16 cellular contexts compared by ENCODE assay signal in the genomic region with DNA sequence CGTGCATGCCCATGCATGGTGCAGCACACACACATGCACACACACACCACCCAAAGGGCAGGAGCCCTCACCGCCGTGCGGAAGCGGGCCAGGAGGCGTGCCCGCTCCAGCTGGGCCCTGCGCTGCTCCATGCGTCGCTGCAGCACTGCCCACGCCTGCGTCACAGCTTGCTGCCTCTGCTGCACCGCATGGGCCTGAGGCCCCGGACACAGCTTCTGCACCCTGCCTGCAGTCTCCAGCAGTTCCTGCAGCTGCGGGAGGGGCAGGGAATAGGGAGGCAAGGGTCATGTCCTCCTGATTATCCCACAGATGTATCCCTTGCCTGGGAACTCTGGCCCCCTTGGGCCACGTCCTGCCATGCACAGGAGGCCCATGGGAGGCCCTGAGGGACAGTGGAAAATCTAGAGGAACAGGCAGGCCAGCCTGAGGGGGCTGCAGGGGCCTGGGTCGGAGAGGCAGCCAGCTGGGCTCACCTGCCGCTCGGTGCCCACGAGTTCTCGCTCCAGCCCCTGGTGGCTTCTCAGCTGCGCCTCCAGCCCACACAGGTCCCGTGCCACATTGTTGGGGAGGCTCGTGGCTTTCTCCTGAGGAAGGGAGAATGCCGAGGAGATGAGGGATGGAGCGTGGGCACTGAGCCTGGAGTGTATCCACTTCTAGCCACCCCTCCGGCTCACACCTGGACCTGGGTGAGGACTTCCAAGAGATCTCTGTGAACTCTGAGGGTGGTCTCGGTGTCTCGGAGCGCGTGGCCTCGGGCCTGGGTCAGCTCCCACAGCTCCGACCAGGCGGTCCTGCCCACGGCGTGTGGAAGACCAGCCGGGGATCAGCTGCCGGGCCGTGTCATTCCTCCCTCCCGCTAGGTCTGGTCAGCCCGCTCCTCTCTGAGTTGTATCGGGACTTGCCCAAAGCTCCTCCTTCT. TPM values are rescaled to one million over a fixed set of nuclear protein-coding genes. Genes with fewer than 3 reads are reported as not detected.
A peak's percentile ranks its signal among the peaks of the same experiment; 100 is the strongest.
DNase-seq lines count a peak whose midpoint lies in the region; ATAC-seq and TF ChIP-seq lines count a peak whose summit lies in the region.
"Had no signal": no experiment of that assay in that cellular context is flagged by ENCODE, and none has a peak within 500 bp of the region (broad histone marks: within the 10 kb centered on the region; RNA-seq: fewer than 3 reads in every experiment).

No MANE protein-coding gene starts in this region.

- no peak overlapping the region for H3K4me3 ChIP-seq in skeletal muscle satellite cell (ENCODE audit: low read length)
- no peak overlapping the region for H3K4me3 ChIP-seq in vagina
- H3K4me3 ChIP-seq: HAP-1, spleen had no signal

- DNase-seq in activated naive CD4-positive, alpha-beta T cell treated with Interleukin-2 at 50 U/mL for 16 hours, result no peak
- DNase-seq in WTC11 (ENCODE audit: low spot score) (no peak), NCI-H510A treated with DMSO at 0.1 percent for 48 hours (lab: John Stamatoyannopoulos, UW) (no peak), GM20000 (ENCODE audit: low spot score) (no peak), vagina (ENCODE audit: extremely low spot score in 2 of 2) (no peak)
- DNase-seq in central memory CD8-positive, alpha-beta T cell (ENCODE audit: low spot score in 2 of 2), result no peak
- DNase-seq: aorta, Karpas-422, naive B cell, NCI-H1105 treated with DMSO at 0.1 percent for 48 hours, NCI-H524, spleen had no signal

- no peak overlapping the region for H3K9ac ChIP-seq in skeletal muscle satellite cell (ENCODE audit: low read depth, low read length)

- H3K4me3 Mint-ChIP-seq in activated naive CD4-positive, alpha-beta T cell treated with anti-CD3 and anti-CD28 coated beads, Interleukin-2, amount 50 U/mL, for 24 hours, result peak overlapping the region; percentile 38
- H3K4me3 Mint-ChIP-seq in WTC11, result no peak overlapping the region
- H3K4me3 Mint-ChIP-seq in central memory CD8-positive, alpha-beta T cell, result no peak overlapping the region
- H3K4me3 Mint-ChIP-seq: activated T-cell treated with anti-CD3 and anti-CD28 coated beads, Interleukin-2, amount 50 U/mL, for 4 hours had no signal

- TF ChIP-seq CTCF in WTC11 (IDR thresholded peaks at IDR 0.05), result no peak
- TF ChIP-seq CTCF in GM20000 (IDR thresholded peaks at IDR 0.05; ENCODE audit: extremely low read depth, missing control alignments), result no peak
- no peak for TF ChIP-seq CTCF in vagina (IDR thresholded peaks at IDR 0.05)

- peak overlapping the region; percentile 16 for H3K4me2 ChIP-seq in skeletal muscle satellite cell (ENCODE audit: low read length)

- POLR2A ChIA-PET in WTC11 (lab: Charles Lee), result no interaction called here

- no peaks in the 10 kb centered on the region for H3K9me3 Mint-ChIP-seq in activated naive CD4-positive, alpha-beta T cell treated with anti-CD3 and anti-CD28 coated beads, Interleukin-2, amount 50 U/mL, for 24 hours
- no peaks in the 10 kb centered on the region for H3K9me3 Mint-ChIP-seq in WTC11
- no peaks in the 10 kb centered on the region for H3K9me3 Mint-ChIP-seq in central memory CD8-positive, alpha-beta T cell
- H3K9me3 Mint-ChIP-seq: activated T-cell treated with anti-CD3 and anti-CD28 coated beads, Interleukin-2, amount 50 U/mL, for 4 hours; naive B cell had no signal

- intact Hi-C loops in vagina (cut with DNase I), result no loop called here

- no peak for TF ChIP-seq POLR2A in vagina (IDR thresholded peaks at IDR 0.05)

- H3K36me3 Mint-ChIP-seq in activated naive CD4-positive, alpha-beta T cell treated with anti-CD3 and anti-CD28 coated beads, Interleukin-2, amount 50 U/mL, for 24 hours, result no peaks in the 10 kb centered on the region
- H3K36me3 Mint-ChIP-seq in WTC11, result no peaks in the 10 kb centered on the region
- no peaks in the 10 kb centered on the region for H3K36me3 Mint-ChIP-seq in central memory CD8-positive, alpha-beta T cell (ENCODE audit: insufficient read depth)
- H3K36me3 Mint-ChIP-seq: naive B cell had no signal

- no peaks in the 10 kb centered on the region for H3K36me3 ChIP-seq in skeletal muscle satellite cell (ENCODE audit: insufficient read depth, low read length)
- no peaks in the 10 kb centered on the region for H3K36me3 ChIP-seq in vagina
- H3K36me3 ChIP-seq: HAP-1, spleen had no signal

- H3K4me1 Mint-ChIP-seq in activated naive CD4-positive, alpha-beta T cell treated with anti-CD3 and anti-CD28 coated beads, Interleukin-2, amount 50 U/mL, for 24 hours, result peaks cover 9% of the 10 kb centered on the region
- H3K4me1 Mint-ChIP-seq in WTC11, result no peaks in the 10 kb centered on the region
- peaks cover 17% of the 10 kb centered on the region for H3K4me1 Mint-ChIP-seq in central memory CD8-positive, alpha-beta T cell

- H3K9me3 ChIP-seq in skeletal muscle satellite cell (replicated peaks; ENCODE audit: low read length) (no peaks in the 10 kb centered on the region), vagina (no peaks in the 10 kb centered on the region)
- H3K9me3 ChIP-seq: HAP-1, spleen had no signal

- H3K27ac Mint-ChIP-seq in activated naive CD4-positive, alpha-beta T cell treated with anti-CD3 and anti-CD28 coated beads, Interleukin-2, amount 50 U/mL, for 24 hours, result no peak overlapping the region
- peak overlapping the region; percentile 91 for H3K27ac Mint-ChIP-seq in WTC11
- H3K27ac Mint-ChIP-seq in central memory CD8-positive, alpha-beta T cell (ENCODE audit: low read depth), result peak overlapping the region; percentile 85

- H3K27me3 ChIP-seq in skeletal muscle satellite cell (ENCODE audit: control insufficient read depth, insufficient read depth, low read length), result no peaks in the 10 kb centered on the region
- H3K27me3 ChIP-seq in vagina, result no peaks in the 10 kb centered on the region

- no peak overlapping the region for H3K27ac ChIP-seq in vagina
- H3K27ac ChIP-seq: spleen had no signal

- H3K4me1 ChIP-seq in skeletal muscle satellite cell (ENCODE audit: control insufficient read depth, insufficient read depth, low read length) (peaks cover 16% of the 10 kb centered on the region), vagina (no peaks in the 10 kb centered on the region)
- H3K4me1 ChIP-seq: HAP-1, spleen had no signal

- no peaks in the 10 kb centered on the region for H3K27me3 Mint-ChIP-seq in activated naive CD4-positive, alpha-beta T cell treated with anti-CD3 and anti-CD28 coated beads, Interleukin-2, amount 50 U/mL, for 24 hours
- no peaks in the 10 kb centered on the region; the same call in 1 of the 2 replicates for H3K27me3 Mint-ChIP-seq in WTC11 (ENCODE audit: low read depth)
- no peaks in the 10 kb centered on the region for H3K27me3 Mint-ChIP-seq in central memory CD8-positive, alpha-beta T cell

- CTCF ChIA-PET in WTC11 (lab: Charles Lee), result interaction anchor here (0.7 to 1.8 kb wide), 5 partner anchors 11 to 95 kb away, joined by 3 to 7 read pairs (median 3); no protein-coding TSS in a partner anchor

- ATAC-seq in WTC11, result no peak
- no peak for ATAC-seq in central memory CD8-positive, alpha-beta T cell (replicated peaks; ENCODE audit: extremely low read depth, poor library complexity, severe bottlenecking)

TF ChIP-seq in WTC11, 78 proteins besides CTCF, POLR2A, EP300 and RAD21 (continues in another document):
- TF ChIP-seq, protein P1, sequence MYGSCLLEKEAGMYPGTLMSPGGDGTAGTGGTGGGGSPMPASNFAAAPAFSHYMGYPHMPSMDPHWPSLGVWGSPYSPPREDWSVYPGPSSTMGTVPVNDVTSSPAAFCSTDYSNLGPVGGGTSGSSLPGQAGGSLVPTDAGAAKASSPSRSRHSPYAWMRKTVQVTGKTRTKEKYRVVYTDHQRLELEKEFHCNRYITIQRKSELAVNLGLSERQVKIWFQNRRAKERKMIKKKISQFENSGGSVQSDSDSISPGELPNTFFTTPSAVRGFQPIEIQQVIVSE (CRISPR knock-in tag; IDR thresholded peaks at IDR 0.05; ENCODE audit: borderline replicate concordance), result no peak
- TF ChIP-seq TP53 (CRISPR knock-in tag; IDR thresholded peaks at IDR 0.05) (no peak), SP1 (CRISPR knock-in tag; conservative IDR thresholded peaks at IDR 0.05) (no peak), NR3C1 (CRISPR knock-in tag; conservative IDR thresholded peaks at IDR 0.05; ENCODE audit: low read depth) (no peak), ZNF121 (CRISPR knock-in tag; IDR thresholded peaks at IDR 0.05) (no peak), ZNF671 (CRISPR knock-in tag; IDR thresholded peaks at IDR 0.05) (no peak), TCF7 (CRISPR knock-in tag; IDR thresholded peaks at IDR 0.05; ENCODE audit: low read depth) (no peak), FOXK1 (CRISPR knock-in tag; IDR thresholded peaks at IDR 0.05) (no peak), TEAD4 (CRISPR knock-in tag; IDR thresholded peaks at IDR 0.05) (no peak)
- TF ChIP-seq, protein P2, sequence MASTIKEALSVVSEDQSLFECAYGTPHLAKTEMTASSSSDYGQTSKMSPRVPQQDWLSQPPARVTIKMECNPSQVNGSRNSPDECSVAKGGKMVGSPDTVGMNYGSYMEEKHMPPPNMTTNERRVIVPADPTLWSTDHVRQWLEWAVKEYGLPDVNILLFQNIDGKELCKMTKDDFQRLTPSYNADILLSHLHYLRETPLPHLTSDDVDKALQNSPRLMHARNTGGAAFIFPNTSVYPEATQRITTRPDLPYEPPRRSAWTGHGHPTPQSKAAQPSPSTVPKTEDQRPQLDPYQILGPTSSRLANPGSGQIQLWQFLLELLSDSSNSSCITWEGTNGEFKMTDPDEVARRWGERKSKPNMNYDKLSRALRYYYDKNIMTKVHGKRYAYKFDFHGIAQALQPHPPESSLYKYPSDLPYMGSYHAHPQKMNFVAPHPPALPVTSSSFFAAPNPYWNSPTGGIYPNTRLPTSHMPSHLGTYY (CRISPR knock-in tag; IDR thresholded peaks at IDR 0.05), result no peak

RNA-seq across cellular contexts. Expression of a gene that starts 23.8 kb away (rescaled TPM):
- total RNA-seq in WTC11 (2021) (1.2 to 2.3 TPM (median 2.0 TPM) in 3 replicates), vagina (0.49 TPM)
- 0.22 and 0.25 TPM in 2 replicates for total RNA-seq in skeletal muscle satellite cell (2012; rRNA removed)

RNA-seq across cellular contexts. Expression of a gene that starts 31.4 kb away (rescaled TPM):
- total RNA-seq in WTC11 (2021) (5.5 to 11.0 TPM (median 7.9 TPM) in 3 replicates), vagina (34.1 TPM)
- 0.44 and 0.76 TPM in 2 replicates for total RNA-seq in skeletal muscle satellite cell (2012; rRNA removed)

RNA-seq across cellular contexts. Expression of a gene that starts 42.1 kb away (rescaled TPM):
- total RNA-seq in WTC11 (2021), result 14.8 to 19.9 TPM (median 18.2 TPM) in 3 replicates
- total RNA-seq in skeletal muscle satellite cell (2012; rRNA removed), result 1.8 and 10.0 TPM in 2 replicates
- total RNA-seq in vagina, result 26.3 TPM
